In genomic region chrX:125883169-125883568, GRCh38 we compare ENCODE assay signal across 26 cellular contexts.
DNase-seq lines count a peak whose midpoint lies in the region; ATAC-seq, FAIRE-seq and TF ChIP-seq lines count a peak whose summit lies in the region.
"Had no signal": no experiment of that assay in that cellular context is flagged by ENCODE, and none has a peak within 500 bp of the region (broad histone marks: within the 10 kb centered on the region; RNA-seq: fewer than 3 reads in every experiment).

No MANE protein-coding gene starts in this region.

- H3K4me2 ChIP-seq in mammary epithelial cell (ENCODE audit: insufficient read depth, low read depth, low read length) (no peak overlapping the region), K562 (ENCODE audit: insufficient read depth, low read length) (no peak overlapping the region)
- H3K4me2 ChIP-seq: BLaER1 had no signal

- H3K27ac Mint-ChIP-seq in MCF 10A (ENCODE audit: low read depth, unreplicated experiment), result no peak overlapping the region
- H3K27ac Mint-ChIP-seq: CD14-positive monocyte; CD4-positive, alpha-beta memory T cell; CD4-positive, CD25-positive, alpha-beta regulatory T cell; CD8-positive, alpha-beta memory T cell had no signal

- H3K79me2 ChIP-seq in mammary epithelial cell (ENCODE audit: insufficient read depth, low read length) (no peaks in the 10 kb centered on the region), K562 (ENCODE audit: control insufficient read depth, insufficient read depth, low read length) (no peaks in the 10 kb centered on the region)

- H3K27me3 ChIP-seq in mammary epithelial cell (ENCODE audit: insufficient read depth, low read length), result no peaks in the 10 kb centered on the region
- H3K27me3 ChIP-seq in K562 (ENCODE audit: control insufficient read depth in 2 of 2, insufficient read depth in 2 of 2, low read length in 2 of 2), result no peaks in the 10 kb centered on the region
- H3K27me3 ChIP-seq in esophagus squamous epithelium, result no peaks in the 10 kb centered on the region
- H3K27me3 ChIP-seq: BE2C had no signal

- intact Hi-C loops in MCF 10A (cut with micrococcal nuclease), result no loop called here
- intact Hi-C loops in mammary epithelial cell (cut with micrococcal nuclease), result no loop called here
- intact Hi-C loops in K562 (cut with micrococcal nuclease), result no loop called here
- intact Hi-C loops in posterior vena cava (cut with DNase I), result no loop called here
- intact Hi-C loops in esophagus squamous epithelium (cut with DNase I), result no loop called here

- H3K4me1 ChIP-seq in mammary epithelial cell (ENCODE audit: insufficient read depth, low read length), result no peaks in the 10 kb centered on the region
- H3K4me1 ChIP-seq in K562 (replicated peaks in 1 of 2; ENCODE audit: control insufficient read depth in 2 of 2, insufficient read depth in 2 of 2, low read length in 2 of 2), result no peaks in the 10 kb centered on the region
- H3K4me1 ChIP-seq in esophagus squamous epithelium, result no peaks in the 10 kb centered on the region
- H3K4me1 ChIP-seq: BE2C, BLaER1 had no signal

- 54% methylated on average over 2 of the region's 2 CpGs for WGBS in mammary epithelial cell (ENCODE audit: low coverage, missing lambda C conversion rate)
- no CpG with 5 or more reads among the region's 2 CpGs for WGBS in K562 (ENCODE audit: insufficient coverage, low coverage, missing lambda C conversion rate)
- WGBS in esophagus squamous epithelium, 2 donors, result 58% methylated on average over 2 of the region's 2 CpGs; no CpG with 5 or more reads in 1 of the 2 donors

- H3K4me3 Mint-ChIP-seq in MCF 10A (ENCODE audit: unreplicated experiment), result no peak overlapping the region
- H3K4me3 Mint-ChIP-seq: CD14-positive monocyte; CD4-positive, alpha-beta memory T cell; CD4-positive, CD25-positive, alpha-beta regulatory T cell; CD8-positive, alpha-beta memory T cell had no signal

- H4K20me1 ChIP-seq in mammary epithelial cell (ENCODE audit: insufficient read depth, low read length), result no peaks in the 10 kb centered on the region
- H4K20me1 ChIP-seq in K562 (replicated peaks; ENCODE audit: control insufficient read depth, insufficient read depth, low read length), result no peaks in the 10 kb centered on the region
- H4K20me1 ChIP-seq: BLaER1 had no signal

- ATAC-seq in K562, result no peak
- ATAC-seq: GM12878 had no signal

- H3K4me3 ChIP-seq in mammary epithelial cell (replicated peaks in 1 of 3; ENCODE audit: insufficient read depth in 1 of 3, low read depth in 2 of 3, low read length in 3 of 3) (no peak overlapping the region), K562 (no peak overlapping the region), esophagus squamous epithelium (no peak overlapping the region)
- H3K4me3 ChIP-seq: BLaER1, GM12878 had no signal

- in situ Hi-C loops in mammary epithelial cell (cut with MboI; ENCODE audit: low sequenced_read_pairs in 2 of 2) (no loop called here), K562 (cut with MboI) (no loop called here), GM13977 (cut with MboI; ENCODE audit: low pct_unique_long_range_greater_than_20kb, low sequenced_read_pairs, unreplicated experiment) (no loop called here)

- TF ChIP-seq CTCF in MCF 10A (IDR thresholded peaks at IDR 0.05; ENCODE audit: unreplicated experiment), result no peak
- TF ChIP-seq CTCF in mammary epithelial cell (conservative IDR thresholded peaks at IDR 0.05 in 1 of 2, IDR thresholded peaks at IDR 0.05 in 1 of 2; ENCODE audit: extremely low read depth in 1 of 2, insufficient read depth in 1 of 2, low read depth in 1 of 2, low read length in 2 of 2), result no peak
- TF ChIP-seq CTCF in K562 (IDR thresholded peaks at IDR 0.05 in 2 of 3, conservative IDR thresholded peaks at IDR 0.05 in 1 of 3; ENCODE audit: insufficient read depth in 2 of 3, low read depth in 1 of 3, low read length in 3 of 3), result no peak
- TF ChIP-seq CTCF in esophagus squamous epithelium (IDR thresholded peaks at IDR 0.05), result no peak
- no peak for TF ChIP-seq CTCF in GM13977 (IDR thresholded peaks at IDR 0.05; ENCODE audit: extremely low read depth, insufficient read depth, missing control alignments)

- H3K36me3 Mint-ChIP-seq in MCF 10A (ENCODE audit: insufficient read depth, unreplicated experiment), result no peaks in the 10 kb centered on the region
- H3K36me3 Mint-ChIP-seq: CD14-positive monocyte; CD4-positive, alpha-beta memory T cell; CD4-positive, CD25-positive, alpha-beta regulatory T cell; CD8-positive, alpha-beta memory T cell had no signal

- dilution Hi-C loops in mammary epithelial cell (cut with HindIII; ENCODE audit: low sequenced_read_pairs), result no loop called here

- H3K27me3 Mint-ChIP-seq in MCF 10A (ENCODE audit: insufficient read depth, unreplicated experiment), result no peaks in the 10 kb centered on the region
- H3K27me3 Mint-ChIP-seq: CD4-positive, alpha-beta memory T cell; CD4-positive, CD25-positive, alpha-beta regulatory T cell; CD8-positive, alpha-beta memory T cell had no signal

- peak; percentile 4 for DNase-seq in MCF 10A (ENCODE audit: unreplicated experiment)
- DNase-seq in mammary epithelial cell, result no peak
- DNase-seq in K562 (ENCODE audit: extremely low read depth in 1 of 4, low spot score in 3 of 4), result peak in 1 of 4 experiments; percentile 0
- DNase-seq in posterior vena cava (ENCODE audit: low spot score), result peak; percentile 43
- no peak for DNase-seq in esophagus squamous epithelium (lab: John Stamatoyannopoulos, UW)
- no peak for DNase-seq in GM13977 (ENCODE audit: low spot score)
- DNase-seq: ACHN; BE2C; C1 segment of cervical spinal cord; CD4-positive, alpha-beta memory T cell; CD4-positive, CD25-positive, alpha-beta regulatory T cell; CD8-positive, alpha-beta memory T cell; COR-L47; DMS 273 treated with DMSO at 0.1 percent for 48 hours; DMS153; DMS53; DMS79; DND-41; EL; GDM1 had no signal

- no peak for FAIRE-seq in K562 (lab: Jason Lieb, UNC)
- FAIRE-seq: GM12878, GM12892, GM19239 had no signal

- H3K27ac ChIP-seq in mammary epithelial cell (ENCODE audit: insufficient read depth, low read depth, low read length) (no peak overlapping the region), K562 (ENCODE audit: extremely low read depth, low read depth, low read length) (no peak overlapping the region), esophagus squamous epithelium (no peak overlapping the region)
- H3K27ac ChIP-seq: 22Rv1, BLaER1 had no signal

- no peak for TF ChIP-seq POLR2A in K562 (conservative IDR thresholded peaks at IDR 0.05)
- no peak for TF ChIP-seq POLR2A in esophagus squamous epithelium (IDR thresholded peaks at IDR 0.05)

- H3K9ac ChIP-seq in mammary epithelial cell (ENCODE audit: insufficient read depth, low read length) (no peak overlapping the region), K562 (ENCODE audit: insufficient read depth in 1 of 2, low read depth in 2 of 2, low read length in 2 of 2) (no peak overlapping the region)
- H3K9ac ChIP-seq: BLaER1 had no signal

- peaks cover 26% of the 10 kb centered on the region for H3K9me3 Mint-ChIP-seq in MCF 10A (ENCODE audit: unreplicated experiment)

- no peak overlapping the region for H2AFZ ChIP-seq in mammary epithelial cell (ENCODE audit: low read depth, low read length)
- no peak overlapping the region for H2AFZ ChIP-seq in K562 (ENCODE audit: low read depth, low read length)

- POLR2A ChIA-PET in MCF 10A (lab: Yijun Ruan, JAX) (no interaction called here), K562 (lab: Yijun Ruan, JAX) (no interaction called here)

- H3K36me3 ChIP-seq in mammary epithelial cell (ENCODE audit: insufficient read depth, low read length) (no peaks in the 10 kb centered on the region), K562 (ENCODE audit: control insufficient read depth, insufficient read depth, low read length) (no peaks in the 10 kb centered on the region), esophagus squamous epithelium (no peaks in the 10 kb centered on the region)
- H3K36me3 ChIP-seq: BE2C, BLaER1 had no signal

- H3K9me3 ChIP-seq in mammary epithelial cell (replicated peaks; ENCODE audit: insufficient read depth, low read length) (peaks cover 6% of the 10 kb centered on the region), K562 (replicated peaks; ENCODE audit: control insufficient read depth, insufficient read depth, low read depth, low read length) (no peaks in the 10 kb centered on the region), esophagus squamous epithelium (peaks cover 0 to 4% (median 0%) of the 10 kb centered on the region in 3 donors)
- H3K9me3 ChIP-seq: BE2C had no signal

- CTCF ChIA-PET in MCF 10A (lab: Yijun Ruan, JAX) (interaction anchor here (0.6 kb wide), 1 partner anchor 21 kb away, joined by 4 read pairs; no protein-coding TSS in a partner anchor), mammary epithelial cell (lab: Charles Lee; ENCODE audit: low non-redundant PET) (no interaction called here), K562 (lab: Yijun Ruan, JAX; ENCODE audit: low intra/inter-chr PET ratio) (no interaction called here)

- no peaks in the 10 kb centered on the region for H3K4me1 Mint-ChIP-seq in MCF 10A (ENCODE audit: insufficient read depth, unreplicated experiment)
- H3K4me1 Mint-ChIP-seq: CD14-positive monocyte; CD4-positive, alpha-beta memory T cell; CD4-positive, CD25-positive, alpha-beta regulatory T cell; CD8-positive, alpha-beta memory T cell had no signal

- BruUV-seq in MCF 10A (replicated peaks; lab: Mats Ljungman, UMichigan) (no TSS peak), mammary epithelial cell (replicated peaks; lab: Mats Ljungman, UMichigan) (no TSS peak), K562 (replicated peaks; lab: Mats Ljungman, UMichigan) (no TSS peak)

- TF ChIP-seq RAD21 in K562 (CRISPR knock-in tag; conservative IDR thresholded peaks at IDR 0.05 in 1 of 2, IDR thresholded peaks at IDR 0.05 in 1 of 2), result no peak

- no peak for TF ChIP-seq EP300 in K562 (IDR thresholded peaks at IDR 0.05; ENCODE audit: low read length)

- no peaks in the 10 kb centered on the region for H3K9me1 ChIP-seq in K562 (ENCODE audit: control insufficient read depth, insufficient read depth, low read length)

TF ChIP-seq in K562, 482 proteins besides CTCF, POLR2A, EP300 and RAD21:
- TF ChIP-seq ZFP36 (IDR thresholded peaks at IDR 0.05; ENCODE audit: low read depth, low read length, partially characterized antibody) (peak; percentile 62), ETV5 (CRISPR knock-in tag; IDR thresholded peaks at IDR 0.05; ENCODE audit: low read depth) (no peak)

Comparison
In these comparisons a context has a peak if more than half of its experiments do, and no peak if none do; other contexts are left out.
1. DNase-seq: peak in MCF 10A (single experiment) and posterior vena cava (single experiment); none in mammary epithelial cell (single experiment), esophagus squamous epithelium (single experiment) and GM13977 (single experiment).